In the genomic region with DNA sequence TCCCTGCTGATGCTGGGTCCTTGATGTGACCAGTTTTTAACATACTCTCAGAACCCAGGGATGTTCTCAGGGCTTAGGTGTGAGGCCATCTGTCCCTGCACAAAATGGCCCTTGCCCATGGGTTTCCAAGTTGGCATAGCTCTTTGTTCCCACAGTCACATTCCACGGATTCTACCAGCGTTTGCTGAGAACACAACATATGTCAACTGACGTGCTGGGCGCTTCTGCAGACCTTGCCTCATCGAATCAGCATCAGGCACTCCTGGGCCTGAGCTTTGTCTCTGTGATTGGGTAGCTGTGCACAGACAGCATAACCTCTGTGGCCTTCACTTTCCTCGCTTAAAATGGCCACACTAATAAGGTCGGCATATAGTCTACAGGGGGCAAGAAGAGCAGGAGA, we compare ENCODE assay signal across 16 cellular contexts.
A peak's percentile ranks its signal among the peaks of the same experiment; 100 is the strongest.
DNase-seq lines count a peak whose midpoint lies in the region; ATAC-seq and TF ChIP-seq lines count a peak whose summit lies in the region.
"Had no signal": no experiment of that assay in that cellular context is flagged by ENCODE, and none has a peak within 500 bp of the region (broad histone marks: within the 10 kb centered on the region; RNA-seq: fewer than 3 reads in every experiment).

No MANE protein-coding gene starts in this region.

- intact Hi-C loops in left ventricle myocardium inferior (cut with micrococcal nuclease) (no loop called here), Right ventricle myocardium inferior (cut with DNase I) (no loop called here), posterior vena cava (cut with DNase I) (loop anchor here in 1 of 2 donors (5.0 kb wide), 1 partner anchor 69 kb away; a partner anchor contains a TSS)

- H3K4me3 Mint-ChIP-seq in activated naive CD8-positive, alpha-beta T cell treated with anti-CD3 and anti-CD28 coated beads for 36 hours: no peak overlapping the region
- H3K4me3 Mint-ChIP-seq: GM23338 had no signal

- ATAC-seq in Right ventricle myocardium inferior: no peak
- ATAC-seq in GM19467 (IDR thresholded peaks at IDR 0.05; ENCODE audit: unreplicated experiment): no peak
- ATAC-seq: HCT116 had no signal

- H3K27ac Mint-ChIP-seq in activated naive CD8-positive, alpha-beta T cell treated with anti-CD3 and anti-CD28 coated beads for 36 hours: no peak overlapping the region
- H3K27ac Mint-ChIP-seq: GM23338 had no signal

- H3K27ac ChIP-seq in left ventricle myocardium inferior (replicated peaks) (peak overlapping the region; percentile 37), OCI-LY3 (ENCODE audit: low read length) (peak overlapping the region; percentile 97)
- H3K27ac ChIP-seq: SK-N-MC had no signal

- H3K36me3 Mint-ChIP-seq in activated naive CD8-positive, alpha-beta T cell treated with anti-CD3 and anti-CD28 coated beads for 36 hours: no peaks in the 10 kb centered on the region

- H3K36me3 ChIP-seq in left ventricle myocardium inferior (no peaks in the 10 kb centered on the region), OCI-LY3 (replicated peaks; ENCODE audit: low read depth, low read length) (peaks cover 30% of the 10 kb centered on the region)

- peak overlapping the region; percentile 98 for H3K9ac ChIP-seq in OCI-LY3 (ENCODE audit: low read length)

- peaks cover 84% of the 10 kb centered on the region for H3K4me1 ChIP-seq in left ventricle myocardium inferior
- peaks cover 100% of the 10 kb centered on the region for H3K4me1 ChIP-seq in OCI-LY3 (ENCODE audit: low read length)

- H2AFZ ChIP-seq in OCI-LY3 (ENCODE audit: low read depth, low read length): no peak overlapping the region
- H2AFZ ChIP-seq: GM23338 had no signal

- peaks cover 9% of the 10 kb centered on the region for H3K27me3 Mint-ChIP-seq in activated naive CD8-positive, alpha-beta T cell treated with anti-CD3 and anti-CD28 coated beads for 36 hours

- in situ Hi-C loops in ACHN (cut with HindIII; ENCODE audit: low pct_ligation_motif_present, low pct_unique_long_range_greater_than_20kb, low sequenced_read_pairs): no loop called here

- no peak for TF ChIP-seq CTCF in left ventricle myocardium inferior (IDR thresholded peaks at IDR 0.05; ENCODE audit: borderline replicate concordance)
- TF ChIP-seq CTCF in OCI-LY3 (IDR thresholded peaks at IDR 0.05; ENCODE audit: low read depth, low read length): no peak

- H3K9me3 ChIP-seq in left ventricle myocardium inferior (replicated peaks) (no peaks in the 10 kb centered on the region), OCI-LY3 (ENCODE audit: insufficient read depth, low read length) (no peaks in the 10 kb centered on the region)

- no peaks in the 10 kb centered on the region for H3K9me3 Mint-ChIP-seq in activated naive CD8-positive, alpha-beta T cell treated with anti-CD3 and anti-CD28 coated beads for 36 hours
- H3K9me3 Mint-ChIP-seq: GM23338 had no signal

- peaks cover 54% of the 10 kb centered on the region for H3K79me2 ChIP-seq in OCI-LY3 (ENCODE audit: low read length)

- H3K4me1 Mint-ChIP-seq in activated naive CD8-positive, alpha-beta T cell treated with anti-CD3 and anti-CD28 coated beads for 36 hours: peaks cover 46% of the 10 kb centered on the region

- peak overlapping the region; percentile 85 for H3K4me2 ChIP-seq in OCI-LY3 (ENCODE audit: low read length)
- H3K4me2 ChIP-seq: GM23338 had no signal

- H3K4me3 ChIP-seq in left ventricle myocardium inferior (no peak overlapping the region), OCI-LY3 (ENCODE audit: low read length) (peak overlapping the region; percentile 71; the same call in 1 of the 2 replicates)
- H3K4me3 ChIP-seq: GM23338, SK-N-MC had no signal

- no peak for DNase-seq in left ventricle myocardium inferior
- DNase-seq in Right ventricle myocardium inferior (ENCODE audit: missing footprints): no peak
- DNase-seq in posterior vena cava (ENCODE audit: low spot score): peak; percentile 37
- DNase-seq in NCI-H1930 (lab: John Stamatoyannopoulos, UW): no peak
- DNase-seq in ACHN: no peak
- DNase-seq in activated naive CD8-positive, alpha-beta T cell treated with anti-CD3 and anti-CD28 coated beads for 36 hours: no peak
- DNase-seq: COR-L47, NCI-H1105 treated with DMSO at 0.1 percent for 48 hours, NCI-H2029, NCI-H510A, NCI-H82 had no signal

- no peaks in the 10 kb centered on the region for H4K20me1 ChIP-seq in OCI-LY3 (ENCODE audit: insufficient read depth, low read length)

- no peaks in the 10 kb centered on the region for H3K27me3 ChIP-seq in left ventricle myocardium inferior (ENCODE audit: low read depth)
- no peaks in the 10 kb centered on the region for H3K27me3 ChIP-seq in OCI-LY3 (ENCODE audit: low read depth, low read length)
